1 cellular context compared by ENCODE assay signal in the genomic region with DNA sequence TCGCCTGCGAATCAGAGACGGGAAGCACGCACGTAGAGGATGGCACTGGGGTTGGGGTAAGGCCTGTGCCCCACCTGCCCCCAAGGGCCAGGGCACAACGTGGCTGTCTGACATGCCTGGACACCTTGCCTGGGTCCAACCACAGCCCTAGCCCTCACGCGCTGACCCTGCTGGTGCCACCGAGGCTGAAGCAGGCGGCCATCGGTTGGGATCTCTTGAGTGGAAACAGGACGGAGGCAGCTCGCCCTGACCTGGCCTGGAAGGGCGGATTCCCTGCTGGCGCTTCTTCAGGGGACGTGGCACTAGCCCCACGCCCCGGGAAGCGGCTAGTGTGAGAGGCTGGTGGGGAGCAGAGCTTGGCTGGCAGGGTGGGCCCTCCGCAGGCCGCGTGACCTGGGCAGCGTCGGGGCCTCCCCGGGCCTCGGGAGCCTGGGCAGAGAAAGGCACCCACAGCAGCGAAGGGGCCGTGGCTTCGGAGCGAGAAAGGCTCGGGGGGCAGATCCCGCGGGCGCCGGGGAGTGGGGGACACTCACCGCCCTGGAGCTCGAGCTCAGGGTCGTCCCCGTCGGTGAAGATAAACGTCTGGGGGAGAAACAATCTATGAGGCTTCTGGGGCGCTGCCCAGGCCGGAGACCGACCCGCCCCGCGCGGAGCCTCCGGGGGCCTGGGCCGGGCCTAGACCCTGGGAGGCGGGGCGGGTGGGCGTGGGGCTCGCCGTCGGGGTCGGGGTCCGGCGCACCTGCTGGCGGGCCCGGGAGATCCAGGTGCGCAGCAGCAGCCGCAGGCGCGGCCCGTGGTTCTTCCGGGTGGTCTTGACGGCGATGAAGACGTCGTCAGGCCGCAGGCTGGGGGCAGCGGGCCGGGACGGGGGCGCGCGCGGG.
A peak's percentile ranks its signal among the peaks of the same experiment; 100 is the strongest.
TF ChIP-seq lines count a peak whose summit lies in the region.

No MANE protein-coding gene starts in this region.

TF ChIP-seq in HepG2, 621 proteins besides CTCF, POLR2A, EP300 and RAD21 (continued from another document and continues in another):
- TF ChIP-seq ZNF318 (CRISPR knock-in tag; IDR thresholded peaks at IDR 0.05) (no peak), KLF11 (CRISPR knock-in tag; IDR thresholded peaks at IDR 0.05) (no peak), ZNF678 (CRISPR knock-in tag; IDR thresholded peaks at IDR 0.05) (peak; percentile 49; the same call in 1 of the 2 replicates), ZNF407 (CRISPR knock-in tag; IDR thresholded peaks at IDR 0.05; ENCODE audit: not compliant biosample characterization) (no peak), ZSCAN20 (CRISPR knock-in tag; IDR thresholded peaks at IDR 0.05; ENCODE audit: borderline replicate concordance) (peak; percentile 71; the same call in 1 of the 2 replicates), MED1 (CRISPR knock-in tag; IDR thresholded peaks at IDR 0.05) (no peak), ZNF468 (CRISPR knock-in tag; IDR thresholded peaks at IDR 0.05) (0 out of 2 replicates have a peak, but pooled peaks have one; percentile 45), MTA3 (CRISPR knock-in tag; IDR thresholded peaks at IDR 0.05) (no peak), ARID2 (CRISPR knock-in tag; IDR thresholded peaks at IDR 0.05; ENCODE audit: borderline replicate concordance) (no peak), SIN3B (IDR thresholded peaks at IDR 0.05; ENCODE audit: low read length) (no peak; the same call in 1 of the 2 replicates), PHF20 (CRISPR knock-in tag; IDR thresholded peaks at IDR 0.05) (peak; percentile 16; the same call in 1 of the 2 replicates), TAF15 (IDR thresholded peaks at IDR 0.05; ENCODE audit: low read depth, low read length, poor library complexity, severe bottlenecking) (no peak), NR2F2 (IDR thresholded peaks at IDR 0.05; ENCODE audit: borderline replicate concordance, low read depth) (no peak), ZNF547 (CRISPR knock-in tag; IDR thresholded peaks at IDR 0.05) (peak; percentile 51; the same call in 1 of the 2 replicates), NCOR1 (IDR thresholded peaks at IDR 0.05; ENCODE audit: borderline replicate concordance, low read length) (no peak), ZNF282 (IDR thresholded peaks at IDR 0.05; ENCODE audit: partially characterized antibody) (no peak), NRL (CRISPR knock-in tag; IDR thresholded peaks at IDR 0.05; ENCODE audit: borderline replicate concordance) (no peak), PLRG1 (conservative IDR thresholded peaks at IDR 0.05) (no peak), ZFP82 (CRISPR knock-in tag; IDR thresholded peaks at IDR 0.05; ENCODE audit: borderline replicate concordance) (0 out of 2 replicates have a peak, but pooled peaks have one; percentile 53), RBM39 (IDR thresholded peaks at IDR 0.05; ENCODE audit: low read depth, low read length, poor library complexity, severe bottlenecking) (no peak), GRHL1 (CRISPR knock-in tag; conservative IDR thresholded peaks at IDR 0.05) (no peak)
- TF ChIP-seq, protein P1, sequence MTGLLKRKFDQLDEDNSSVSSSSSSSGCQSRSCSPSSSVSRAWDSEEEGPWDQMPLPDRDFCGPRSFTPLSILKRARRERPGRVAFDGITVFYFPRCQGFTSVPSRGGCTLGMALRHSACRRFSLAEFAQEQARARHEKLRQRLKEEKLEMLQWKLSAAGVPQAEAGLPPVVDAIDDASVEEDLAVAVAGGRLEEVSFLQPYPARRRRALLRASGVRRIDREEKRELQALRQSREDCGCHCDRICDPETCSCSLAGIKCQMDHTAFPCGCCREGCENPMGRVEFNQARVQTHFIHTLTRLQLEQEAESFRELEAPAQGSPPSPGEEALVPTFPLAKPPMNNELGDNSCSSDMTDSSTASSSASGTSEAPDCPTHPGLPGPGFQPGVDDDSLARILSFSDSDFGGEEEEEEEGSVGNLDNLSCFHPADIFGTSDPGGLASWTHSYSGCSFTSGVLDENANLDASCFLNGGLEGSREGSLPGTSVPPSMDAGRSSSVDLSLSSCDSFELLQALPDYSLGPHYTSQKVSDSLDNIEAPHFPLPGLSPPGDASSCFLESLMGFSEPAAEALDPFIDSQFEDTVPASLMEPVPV (CRISPR knock-in tag; IDR thresholded peaks at IDR 0.05): no peak
- TF ChIP-seq, protein P2, sequence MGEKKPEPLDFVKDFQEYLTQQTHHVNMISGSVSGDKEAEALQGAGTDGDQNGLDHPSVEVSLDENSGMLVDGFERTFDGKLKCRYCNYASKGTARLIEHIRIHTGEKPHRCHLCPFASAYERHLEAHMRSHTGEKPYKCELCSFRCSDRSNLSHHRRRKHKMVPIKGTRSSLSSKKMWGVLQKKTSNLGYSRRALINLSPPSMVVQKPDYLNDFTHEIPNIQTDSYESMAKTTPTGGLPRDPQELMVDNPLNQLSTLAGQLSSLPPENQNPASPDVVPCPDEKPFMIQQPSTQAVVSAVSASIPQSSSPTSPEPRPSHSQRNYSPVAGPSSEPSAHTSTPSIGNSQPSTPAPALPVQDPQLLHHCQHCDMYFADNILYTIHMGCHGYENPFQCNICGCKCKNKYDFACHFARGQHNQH (CRISPR knock-in tag; IDR thresholded peaks at IDR 0.05): no peak
- TF ChIP-seq, protein P3, sequence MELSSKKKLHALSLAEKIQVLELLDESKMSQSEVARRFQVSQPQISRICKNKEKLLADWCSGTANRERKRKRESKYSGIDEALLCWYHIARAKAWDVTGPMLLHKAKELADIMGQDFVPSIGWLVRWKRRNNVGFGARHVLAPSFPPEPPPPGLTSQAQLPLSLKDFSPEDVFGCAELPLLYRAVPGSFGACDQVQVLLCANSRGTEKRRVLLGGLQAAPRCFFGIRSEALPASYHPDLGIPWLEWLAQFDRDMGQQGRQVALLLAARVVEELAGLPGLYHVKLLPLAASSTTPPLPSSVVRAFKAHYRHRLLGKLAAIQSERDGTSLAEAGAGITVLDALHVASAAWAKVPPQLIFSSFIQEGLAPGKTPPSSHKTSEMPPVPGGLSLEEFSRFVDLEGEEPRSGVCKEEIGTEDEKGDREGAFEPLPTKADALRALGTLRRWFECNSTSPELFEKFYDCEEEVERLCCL (CRISPR knock-in tag; IDR thresholded peaks at IDR 0.05; ENCODE audit: borderline replicate concordance): 0 out of 2 replicates have a peak, but pooled peaks have one; percentile 45
